In genomic region chr16:27313422-27314160, GRCh38 we compare ENCODE assay signal across 8 cellular contexts. TPM values are rescaled to one million over a fixed set of nuclear protein-coding genes. Genes with fewer than 3 reads are reported as not detected.
DNase-seq lines count a peak whose midpoint lies in the region; ATAC-seq and TF ChIP-seq lines count a peak whose summit lies in the region.

Gene IL4R (plus strand): TSS chr16:27313974. CDS start chr16:27340204, 26,230 bp downstream.

- DNase-seq in CD1c-positive myeloid dendritic cell (ENCODE audit: extremely low spot score) (peak; percentile 88), M059J (ENCODE audit: low read depth) (peak; percentile 54), endothelial cell (ENCODE audit: low spot score) (peak; percentile 46), NCI-H1930 (lab: John Stamatoyannopoulos, UW) (no peak)
- DNase-seq in activated CD8-positive, alpha-beta memory T cell treated with anti-CD3 and anti-CD28 coated beads for 24 hours, result peak; percentile 90
- peak; percentile 64 to 76 for DNase-seq in stimulated activated CD8-positive, alpha-beta memory T cell treated with anti-CD3 and anti-CD28 coated beads, Interleukin-7, amount 100 ng/mL, for 48 hours (ENCODE audit: extremely low read depth in 1 of 2, low read depth in 1 of 2)

- peak within 1 kb of the TSS; percentile 82 for H3K4me3 ChIP-seq in mucosa of stomach (ENCODE audit: low read length)

- peak within 1 kb of the TSS; percentile 91 for H3K4me3 Mint-ChIP-seq in endothelial cell (ENCODE audit: unreplicated experiment)

- H3K9me3 ChIP-seq in mucosa of stomach (ENCODE audit: control insufficient read depth, low read length), result no peaks in the 10 kb centered on the region

- H3K27me3 Mint-ChIP-seq in endothelial cell (ENCODE audit: unreplicated experiment), result peaks cover 11% of the 10 kb centered on the region

- peaks cover 6% of the 10 kb centered on the region for H3K36me3 Mint-ChIP-seq in endothelial cell (ENCODE audit: low read depth, unreplicated experiment)

- peak within 1 kb of the TSS; percentile 50 for H3K27ac Mint-ChIP-seq in endothelial cell (ENCODE audit: unreplicated experiment)

- peaks cover 40% of the 10 kb centered on the region for H3K4me1 ChIP-seq in mucosa of stomach (ENCODE audit: control insufficient read depth, insufficient read depth, low read length)

- no peak for TF ChIP-seq CTCF in endothelial cell (IDR thresholded peaks at IDR 0.05; ENCODE audit: unreplicated experiment)

- no peaks in the 10 kb centered on the region for H3K27me3 ChIP-seq in mucosa of stomach (ENCODE audit: control insufficient read depth, insufficient read depth, low read length)

- H3K36me3 ChIP-seq in mucosa of stomach (ENCODE audit: control insufficient read depth, insufficient read depth, low read length), result no peaks in the 10 kb centered on the region

- H3K9me3 Mint-ChIP-seq in endothelial cell (ENCODE audit: unreplicated experiment), result no peaks in the 10 kb centered on the region

- peaks cover 31% of the 10 kb centered on the region for H3K4me1 Mint-ChIP-seq in endothelial cell (ENCODE audit: unreplicated experiment)

- peak within 1 kb of the TSS; percentile 91 for H3K9ac ChIP-seq in mucosa of stomach (ENCODE audit: low read length)

- ATAC-seq in GM21515 (IDR thresholded peaks at IDR 0.05; ENCODE audit: unreplicated experiment), result peak; percentile 52

RNA-seq across cellular contexts. Expression of gene IL4R, which starts in this region (rescaled TPM):
- total RNA-seq in M059J (2014; rRNA removed; shearing (Covaris generic)), result 8.5 and 13.1 TPM in 2 replicates
- total RNA-seq in endothelial cell (ENCODE audit: unreplicated experiment), result 45.7 TPM

Comparison
In these comparisons a context has a peak if more than half of its experiments do, and no peak if none do; other contexts are left out.
1. DNase-seq: peak in CD1c-positive myeloid dendritic cell (single experiment), M059J (single experiment), activated CD8-positive, alpha-beta memory T cell treated with anti-CD3 and anti-CD28 coated beads for 24 hours (single experiment), endothelial cell (single experiment) and stimulated activated CD8-positive, alpha-beta memory T cell treated with anti-CD3 and anti-CD28 coated beads, Interleukin-7, amount 100 ng/mL, for 48 hours (2 of 2); none in NCI-H1930 (0 of 2).